In the genomic region with DNA sequence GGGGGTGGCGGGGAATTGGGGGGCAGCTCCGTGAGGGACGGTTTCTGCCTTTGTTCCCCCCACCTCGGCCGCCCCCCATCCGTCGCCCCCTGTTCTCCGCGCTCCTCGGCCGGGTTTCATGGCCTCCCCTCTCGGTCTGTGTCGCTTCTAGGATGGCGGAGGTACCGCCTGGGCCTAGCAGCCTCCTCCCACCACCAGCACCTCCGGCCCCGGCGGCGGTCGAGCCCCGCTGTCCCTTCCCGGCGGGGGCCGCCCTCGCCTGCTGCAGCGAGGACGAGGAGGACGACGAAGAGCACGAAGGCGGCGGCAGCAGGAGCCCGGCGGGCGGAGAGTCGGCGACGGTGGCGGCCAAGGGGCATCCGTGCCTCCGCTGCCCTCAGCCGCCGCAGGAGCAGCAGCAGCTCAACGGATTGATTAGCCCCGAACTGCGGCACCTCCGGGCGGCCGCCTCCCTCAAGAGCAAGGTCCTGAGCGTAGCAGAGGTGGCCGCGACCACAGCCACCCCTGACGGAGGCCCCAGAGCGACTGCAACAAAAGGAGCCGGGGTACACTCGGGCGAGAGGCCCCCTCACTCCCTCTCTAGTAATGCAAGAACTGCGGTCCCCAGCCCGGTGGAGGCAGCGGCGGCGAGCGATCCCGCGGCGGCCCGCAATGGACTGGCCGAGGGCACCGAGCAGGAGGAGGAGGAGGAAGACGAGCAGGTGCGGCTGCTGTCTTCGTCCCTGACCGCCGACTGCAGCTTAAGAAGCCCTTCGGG, we compare ENCODE assay signal across 1 cellular context.
A peak's percentile ranks its signal among the peaks of the same experiment; 100 is the strongest.
TF ChIP-seq lines count a peak whose summit lies in the region.

No MANE protein-coding gene starts in this region.

TF ChIP-seq in HEK293, 187 proteins besides CTCF, POLR2A, EP300 and RAD21 (continued from another document):
- no peak for TF ChIP-seq ZNF449 (tag by site-specific recombination; IDR thresholded peaks at IDR 0.05)
- TF ChIP-seq ZNF521 (tag by site-specific recombination; IDR thresholded peaks at IDR 0.05), result no peak
- TF ChIP-seq YY1 (tag by site-specific recombination; IDR thresholded peaks at IDR 0.05), result peak; percentile 37; the same call in 1 of the 2 replicates
- peak; percentile 49; the same call in 1 of the 2 replicates for TF ChIP-seq ZBTB17 (tag by site-specific recombination; IDR thresholded peaks at IDR 0.05)
- peak; percentile 69 for TF ChIP-seq ZNF335 (tag by site-specific recombination; conservative IDR thresholded peaks at IDR 0.05)
- TF ChIP-seq, protein P1, sequence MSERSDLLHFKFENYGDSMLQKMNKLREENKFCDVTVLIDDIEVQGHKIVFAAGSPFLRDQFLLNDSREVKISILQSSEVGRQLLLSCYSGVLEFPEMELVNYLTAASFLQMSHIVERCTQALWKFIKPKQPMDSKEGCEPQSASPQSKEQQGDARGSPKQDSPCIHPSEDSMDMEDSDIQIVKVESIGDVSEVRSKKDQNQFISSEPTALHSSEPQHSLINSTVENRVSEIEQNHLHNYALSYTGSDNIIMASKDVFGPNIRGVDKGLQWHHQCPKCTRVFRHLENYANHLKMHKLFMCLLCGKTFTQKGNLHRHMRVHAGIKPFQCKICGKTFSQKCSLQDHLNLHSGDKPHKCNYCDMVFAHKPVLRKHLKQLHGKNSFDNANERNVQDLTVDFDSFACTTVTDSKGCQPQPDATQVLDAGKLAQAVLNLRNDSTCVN (tag by site-specific recombination; optimal IDR thresholded peaks at IDR 0.05), result peak; percentile 31
- TF ChIP-seq YY2 (tag by site-specific recombination; IDR thresholded peaks at IDR 0.05), result peak; percentile 60
- peak; percentile 20; the same call in 1 of the 2 replicates for TF ChIP-seq ZFHX2 (tag by site-specific recombination; conservative IDR thresholded peaks at IDR 0.05)
- peak; percentile 41; the same call in 1 of the 2 replicates for TF ChIP-seq ZNF341 (tag by site-specific recombination; IDR thresholded peaks at IDR 0.05; ENCODE audit: low read depth)
- TF ChIP-seq ZFP37 (tag by site-specific recombination; IDR thresholded peaks at IDR 0.05), result no peak
- TF ChIP-seq, protein P2, sequence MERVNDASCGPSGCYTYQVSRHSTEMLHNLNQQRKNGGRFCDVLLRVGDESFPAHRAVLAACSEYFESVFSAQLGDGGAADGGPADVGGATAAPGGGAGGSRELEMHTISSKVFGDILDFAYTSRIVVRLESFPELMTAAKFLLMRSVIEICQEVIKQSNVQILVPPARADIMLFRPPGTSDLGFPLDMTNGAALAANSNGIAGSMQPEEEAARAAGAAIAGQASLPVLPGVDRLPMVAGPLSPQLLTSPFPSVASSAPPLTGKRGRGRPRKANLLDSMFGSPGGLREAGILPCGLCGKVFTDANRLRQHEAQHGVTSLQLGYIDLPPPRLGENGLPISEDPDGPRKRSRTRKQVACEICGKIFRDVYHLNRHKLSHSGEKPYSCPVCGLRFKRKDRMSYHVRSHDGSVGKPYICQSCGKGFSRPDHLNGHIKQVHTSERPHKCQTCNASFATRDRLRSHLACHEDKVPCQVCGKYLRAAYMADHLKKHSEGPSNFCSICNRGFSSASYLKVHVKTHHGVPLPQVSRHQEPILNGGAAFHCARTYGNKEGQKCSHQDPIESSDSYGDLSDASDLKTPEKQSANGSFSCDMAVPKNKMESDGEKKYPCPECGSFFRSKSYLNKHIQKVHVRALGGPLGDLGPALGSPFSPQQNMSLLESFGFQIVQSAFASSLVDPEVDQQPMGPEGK (tag by site-specific recombination; IDR thresholded peaks at IDR 0.05), result peak; percentile 7; the same call in 1 of the 2 replicates
- TF ChIP-seq BCL11A (tag by site-specific recombination; IDR thresholded peaks at IDR 0.05; ENCODE audit: low read depth), result no peak
- no peak for TF ChIP-seq ZNF776 (tag by site-specific recombination; IDR thresholded peaks at IDR 0.05; ENCODE audit: borderline replicate concordance)
- TF ChIP-seq ZNF362 (tag by site-specific recombination; IDR thresholded peaks at IDR 0.05), result no peak
- TF ChIP-seq ELK4 (IDR thresholded peaks at IDR 0.05; ENCODE audit: borderline replicate concordance, low read depth, low read length), result no peak
- TF ChIP-seq ZNF398 (tag by site-specific recombination; IDR thresholded peaks at IDR 0.05), result peak; percentile 67
- TF ChIP-seq, protein P3, sequence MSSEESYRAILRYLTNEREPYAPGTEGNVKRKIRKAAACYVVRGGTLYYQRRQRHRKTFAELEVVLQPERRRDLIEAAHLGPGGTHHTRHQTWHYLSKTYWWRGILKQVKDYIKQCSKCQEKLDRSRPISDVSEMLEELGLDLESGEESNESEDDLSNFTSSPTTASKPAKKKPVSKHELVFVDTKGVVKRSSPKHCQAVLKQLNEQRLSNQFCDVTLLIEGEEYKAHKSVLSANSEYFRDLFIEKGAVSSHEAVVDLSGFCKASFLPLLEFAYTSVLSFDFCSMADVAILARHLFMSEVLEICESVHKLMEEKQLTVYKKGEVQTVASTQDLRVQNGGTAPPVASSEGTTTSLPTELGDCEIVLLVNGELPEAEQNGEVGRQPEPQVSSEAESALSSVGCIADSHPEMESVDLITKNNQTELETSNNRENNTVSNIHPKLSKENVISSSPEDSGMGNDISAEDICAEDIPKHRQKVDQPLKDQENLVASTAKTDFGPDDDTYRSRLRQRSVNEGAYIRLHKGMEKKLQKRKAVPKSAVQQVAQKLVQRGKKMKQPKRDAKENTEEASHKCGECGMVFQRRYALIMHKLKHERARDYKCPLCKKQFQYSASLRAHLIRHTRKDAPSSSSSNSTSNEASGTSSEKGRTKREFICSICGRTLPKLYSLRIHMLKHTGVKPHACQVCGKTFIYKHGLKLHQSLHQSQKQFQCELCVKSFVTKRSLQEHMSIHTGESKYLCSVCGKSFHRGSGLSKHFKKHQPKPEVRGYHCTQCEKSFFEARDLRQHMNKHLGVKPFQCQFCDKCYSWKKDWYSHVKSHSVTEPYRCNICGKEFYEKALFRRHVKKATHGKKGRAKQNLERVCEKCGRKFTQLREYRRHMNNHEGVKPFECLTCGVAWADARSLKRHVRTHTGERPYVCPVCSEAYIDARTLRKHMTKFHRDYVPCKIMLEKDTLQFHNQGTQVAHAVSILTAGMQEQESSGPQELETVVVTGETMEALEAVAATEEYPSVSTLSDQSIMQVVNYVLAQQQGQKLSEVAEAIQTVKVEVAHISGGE (tag by site-specific recombination; conservative IDR thresholded peaks at IDR 0.05; ENCODE audit: low read depth), result 0 out of 2 replicates have a peak, but pooled peaks have one; percentile 4
- no peak for TF ChIP-seq ZNF701 (tag by site-specific recombination; IDR thresholded peaks at IDR 0.05)
- peak; percentile 59; the same call in 1 of the 2 replicates for TF ChIP-seq ZIC2 (tag by site-specific recombination; IDR thresholded peaks at IDR 0.05)
- TF ChIP-seq ZNF404 (tag by site-specific recombination; IDR thresholded peaks at IDR 0.05), result no peak
- TF ChIP-seq OVOL3 (tag by site-specific recombination; IDR thresholded peaks at IDR 0.05), result no peak
- TF ChIP-seq ZBTB20 (tag by site-specific recombination; IDR thresholded peaks at IDR 0.05), result 0 out of 2 replicates have a peak, but pooled peaks have one; percentile 9
- no peak for TF ChIP-seq ZNF624 (tag by site-specific recombination; IDR thresholded peaks at IDR 0.05)
